ENCODE assay signal across 16 cellular contexts in genomic region chr3:49668414-49668797, GRCh38. TPM values are rescaled to one million over a fixed set of nuclear protein-coding genes. Genes with fewer than 3 reads are reported as not detected.
DNase-seq lines count a peak whose midpoint lies in the region; ATAC-seq and TF ChIP-seq lines count a peak whose summit lies in the region.
"Had no signal": no experiment of that assay in that cellular context is flagged by ENCODE, and none has a peak within 500 bp of the region (broad histone marks: within the 10 kb centered on the region; RNA-seq: fewer than 3 reads in every experiment).

No MANE protein-coding gene starts in this region.

- H3K4me1 Mint-ChIP-seq in activated CD8-positive, alpha-beta memory T cell treated with anti-CD3 and anti-CD28 coated beads, Interleukin-2, amount 10 ng/mL, durations not matched to agents 7 days and 5 days = peaks cover 15% of the 10 kb centered on the region

- TF ChIP-seq CTCF in GM12872 (IDR thresholded peaks at IDR 0.05; ENCODE audit: insufficient read depth, low read depth, low read length) = 0 out of 3 replicates have a peak, but pooled peaks have one; percentile 3

- no peaks in the 10 kb centered on the region for H3K36me3 Mint-ChIP-seq in activated CD8-positive, alpha-beta memory T cell treated with anti-CD3 and anti-CD28 coated beads, Interleukin-2, amount 10 ng/mL, durations not matched to agents 7 days and 5 days
- H3K36me3 Mint-ChIP-seq: T-cell had no signal

- CTCF ChIA-PET in activated CD8-positive, alpha-beta memory T cell treated with anti-CD3 and anti-CD28 coated beads, Interleukin-2, amount 10 ng/mL, durations not matched to agents 7 days and 5 days (lab: Charles Lee) = interaction anchor here (0.6 to 5.4 kb wide), 2 partner anchors 130 to 159 kb away, joined by 3 to 272 read pairs; no protein-coding TSS in a partner anchor

- no peaks in the 10 kb centered on the region for H3K27me3 Mint-ChIP-seq in activated CD8-positive, alpha-beta memory T cell treated with anti-CD3 and anti-CD28 coated beads, Interleukin-2, amount 10 ng/mL, durations not matched to agents 7 days and 5 days

- H3K27ac Mint-ChIP-seq in activated CD8-positive, alpha-beta memory T cell treated with anti-CD3 and anti-CD28 coated beads, Interleukin-2, amount 10 ng/mL, durations not matched to agents 7 days and 5 days = no peak overlapping the region

- no peak for ATAC-seq in activated CD8-positive, alpha-beta memory T cell treated with anti-CD3 and anti-CD28 coated beads, Interleukin-2, amount 10 ng/mL, durations not matched to agents 7 days and 5 days
- ATAC-seq in GM19467 (IDR thresholded peaks at IDR 0.05; ENCODE audit: unreplicated experiment) = no peak
- ATAC-seq: GM12878, T-cell had no signal

- no peaks in the 10 kb centered on the region for H3K9me3 Mint-ChIP-seq in activated CD8-positive, alpha-beta memory T cell treated with anti-CD3 and anti-CD28 coated beads, Interleukin-2, amount 10 ng/mL, durations not matched to agents 7 days and 5 days (ENCODE audit: low read depth)
- H3K9me3 Mint-ChIP-seq: T-cell had no signal

- DNase-seq in NCI-H69 (lab: John Stamatoyannopoulos, UW) (peak; percentile 44), epidermal melanocyte (ENCODE audit: insufficient read length, low spot score) (peak; percentile 39), renal cortical epithelial cell (ENCODE audit: low read depth) (peak; percentile 63), NCI-H510A (lab: John Stamatoyannopoulos, UW) (no peak)
- no peak for DNase-seq in activated effector memory CD4-positive, alpha-beta T cell treated with Interleukin-2 at 50 U/mL for 16 hours
- no peak for DNase-seq in activated CD8-positive, alpha-beta memory T cell treated with anti-CD3 and anti-CD28 coated beads, Interleukin-2, amount 10 ng/mL, durations not matched to agents 7 days and 5 days
- DNase-seq: activated CD4-positive, alpha-beta T cell treated with anti-CD3 and anti-CD28 coated beads, Interleukin-2, amount 50 U/mL, for 4 hours; activated effector memory CD4-positive, alpha-beta T cell treated with anti-CD3 and anti-CD28 coated beads, Interleukin-2, amount 50 U/mL, for 16 hours; NCI-H1694 treated with DMSO at 0.1 percent for 48 hours; T-cell had no signal

- no peak overlapping the region for H3K4me3 Mint-ChIP-seq in activated CD8-positive, alpha-beta memory T cell treated with anti-CD3 and anti-CD28 coated beads, Interleukin-2, amount 10 ng/mL, durations not matched to agents 7 days and 5 days
- H3K4me3 Mint-ChIP-seq: T-cell had no signal

RNA-seq across cellular contexts. Expression of gene APEH, which starts 5.7 kb away (rescaled TPM):
- 233 and 345 TPM in 2 replicates for total RNA-seq in renal cortical epithelial cell
- 100 to 1,000 TPM; 150 to 172 TPM for total RNA-seq in activated CD8-positive, alpha-beta memory T cell treated with anti-CD3 and anti-CD28 coated beads, Interleukin-2, amount 10 ng/mL, durations not matched to agents 7 days and 5 days

RNA-seq across cellular contexts. Expression of gene MST1, which starts 20.9 kb away (rescaled TPM):
- 2.3 and 11.7 TPM in 2 replicates for total RNA-seq in renal cortical epithelial cell
- 1 to 10 TPM; 7.3 to 9.3 TPM for total RNA-seq in activated CD8-positive, alpha-beta memory T cell treated with anti-CD3 and anti-CD28 coated beads, Interleukin-2, amount 10 ng/mL, durations not matched to agents 7 days and 5 days

RNA-seq across cellular contexts. Expression of gene RNF123, which starts 21.0 kb away (rescaled TPM):
- total RNA-seq in renal cortical epithelial cell = 11.8 and 36.9 TPM in 2 replicates
- total RNA-seq in activated CD8-positive, alpha-beta memory T cell treated with anti-CD3 and anti-CD28 coated beads, Interleukin-2, amount 10 ng/mL, durations not matched to agents 7 days and 5 days = 10 to 100 TPM; 50.0 to 58.9 TPM

RNA-seq across cellular contexts. Expression of gene AMIGO3, which starts 51.1 kb away (rescaled TPM):
- total RNA-seq in renal cortical epithelial cell = not detected in 2 replicates
- 1 to 10 TPM in 1 of 2 experiments, under 1 TPM in 1; 0.19 to 1.2 TPM for total RNA-seq in activated CD8-positive, alpha-beta memory T cell treated with anti-CD3 and anti-CD28 coated beads, Interleukin-2, amount 10 ng/mL, durations not matched to agents 7 days and 5 days
- total RNA-seq: endothelial cell of umbilical vein, mesenteric fat pad, pulmonary artery endothelial cell had no signal

RNA-seq across cellular contexts. Expression of gene GMPPB, which starts 55.3 kb away (rescaled TPM):
- 34.8 and 53.7 TPM in 2 replicates for total RNA-seq in renal cortical epithelial cell
- total RNA-seq in activated CD8-positive, alpha-beta memory T cell treated with anti-CD3 and anti-CD28 coated beads, Interleukin-2, amount 10 ng/mL, durations not matched to agents 7 days and 5 days = 10 to 100 TPM; 46.6 to 47.9 TPM

Comparison
In these comparisons a context has a peak if more than half of its experiments do, and no peak if none do; other contexts are left out.
1. DNase-seq: peak in NCI-H69 (single experiment), epidermal melanocyte (single experiment) and renal cortical epithelial cell (single experiment); none in NCI-H510A (single experiment), activated effector memory CD4-positive, alpha-beta T cell treated with Interleukin-2 at 50 U/mL for 16 hours (single experiment) and activated CD8-positive, alpha-beta memory T cell treated with anti-CD3 and anti-CD28 coated beads, Interleukin-2, amount 10 ng/mL, durations not matched to agents 7 days and 5 days (single experiment).